In the genomic region with DNA sequence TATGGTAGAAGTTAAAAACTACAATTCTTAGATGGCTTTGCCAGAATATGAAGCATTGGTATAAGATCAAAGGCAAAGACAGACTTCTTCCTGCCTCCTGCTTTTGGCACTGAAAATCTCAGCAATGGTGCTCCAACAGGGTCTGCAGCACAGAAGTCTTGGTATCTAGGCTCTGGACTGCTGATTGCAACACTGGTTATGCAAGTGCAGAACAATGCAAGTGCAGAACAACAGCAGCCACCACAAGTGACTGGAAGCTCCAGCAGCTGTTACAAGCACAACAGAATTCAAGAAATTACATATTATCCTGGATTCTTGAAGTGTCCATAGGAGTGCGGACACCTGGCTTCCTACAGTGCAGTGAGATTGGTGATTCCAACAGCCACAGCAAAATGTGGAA, we compare ENCODE assay signal across 18 cellular contexts. TPM values are rescaled to one million over a fixed set of nuclear protein-coding genes. Genes with fewer than 3 reads are reported as not detected.
DNase-seq lines count a peak whose midpoint lies in the region; ATAC-seq and TF ChIP-seq lines count a peak whose summit lies in the region.
"Had no signal": no experiment of that assay in that cellular context is flagged by ENCODE, and none has a peak within 500 bp of the region (broad histone marks: within the 10 kb centered on the region; RNA-seq: fewer than 3 reads in every experiment).

No MANE protein-coding gene starts in this region.

- H3K27ac ChIP-seq in GM23248 = no peak overlapping the region
- H3K27ac ChIP-seq in left ventricle myocardium inferior (replicated peaks) = peak overlapping the region; percentile 7
- no peak overlapping the region for H3K27ac ChIP-seq in PC-3 (ENCODE audit: low read length)
- H3K27ac ChIP-seq: thoracic aorta had no signal

- TF ChIP-seq CTCF in left ventricle myocardium inferior (IDR thresholded peaks at IDR 0.05; ENCODE audit: borderline replicate concordance) = no peak
- TF ChIP-seq CTCF in PC-3 (conservative IDR thresholded peaks at IDR 0.05; ENCODE audit: low read depth, low read length) = no peak

- BruUV-seq in PC-3 (replicated peaks; lab: Mats Ljungman, UMichigan) = no TSS peak

- no peaks in the 10 kb centered on the region for H3K9me3 ChIP-seq in GM23248 (ENCODE audit: low read depth)
- H3K9me3 ChIP-seq in left ventricle myocardium inferior (replicated peaks) = peaks cover 8% of the 10 kb centered on the region
- H3K9me3 ChIP-seq in PC-3 (ENCODE audit: low read length) = no peaks in the 10 kb centered on the region

- H3K4me1 ChIP-seq in GM23248 (ENCODE audit: insufficient read depth) (peaks cover 13% of the 10 kb centered on the region), left ventricle myocardium inferior (peaks cover 42% of the 10 kb centered on the region), PC-3 (ENCODE audit: insufficient read depth, low read length) (peaks cover 5% of the 10 kb centered on the region)

- 100% methylated on average over 1 of the region's 1 CpG for WGBS in GM23248 (ENCODE audit: low coverage in 1 of 2, low lambda C conversion rate in 2 of 2, missing lambda C conversion rate in 2 of 2), 2 experiments

- H3K36me3 ChIP-seq in GM23248 (ENCODE audit: low read depth) (no peaks in the 10 kb centered on the region), left ventricle myocardium inferior (peaks cover 2% of the 10 kb centered on the region), PC-3 (ENCODE audit: low read depth, low read length) (no peaks in the 10 kb centered on the region)
- H3K36me3 ChIP-seq: thoracic aorta had no signal

- DNase-seq in GM23248 (peak; percentile 38), amniotic epithelial cell (ENCODE audit: low read depth) (peak; percentile 78), left ventricle myocardium inferior (no peak), sciatic nerve (ENCODE audit: low spot score) (no peak), PC-3 (no peak), HK-2 (ENCODE audit: unreplicated experiment) (no peak)
- DNase-seq: activated CD4-positive, alpha-beta T cell treated with anti-CD3 and anti-CD28 coated beads, Interleukin-2, amount 50 U/mL, for 4 hours; activated naive CD8-positive, alpha-beta T cell treated with anti-CD3 and anti-CD28 coated beads for 36 hours; DMS79 treated with DMSO at 0.1 percent for 48 hours; HFFc6; NCI-H1092; NCI-H2107; NCI-H748 treated with DMSO at 0.1 percent for 48 hours; stimulated activated CD4-positive, alpha-beta T cell treated with anti-CD3 and anti-CD28 coated beads, Interleukin-4, amount 100 ng/mL, for 1 hour; stimulated activated CD8-positive, alpha-beta memory T cell treated with anti-CD3 and anti-CD28 coated beads, Interleukin-4, amount 100 ng/mL, for 48 hours had no signal

- H3K9ac ChIP-seq in GM23248 (no peak overlapping the region), PC-3 (ENCODE audit: low read length) (no peak overlapping the region)

- intact Hi-C loops in left ventricle myocardium inferior (cut with micrococcal nuclease) = no loop called here
- intact Hi-C loops in sciatic nerve (cut with DNase I) = no loop called here
- intact Hi-C loops in PC-3 (cut with micrococcal nuclease) = no loop called here

- no peak overlapping the region for H2AFZ ChIP-seq in GM23248
- H2AFZ ChIP-seq in PC-3 (ENCODE audit: low read length) = no peak overlapping the region

- H3K4me3 ChIP-seq in GM23248 (no peak overlapping the region), left ventricle myocardium inferior (no peak overlapping the region), PC-3 (ENCODE audit: low read length) (no peak overlapping the region)
- H3K4me3 ChIP-seq: thoracic aorta had no signal

- ATAC-seq in sciatic nerve (peak; percentile 61), HG03095 (IDR thresholded peaks at IDR 0.05; ENCODE audit: unreplicated experiment) (no peak), PC-3 (no peak)
- ATAC-seq: Panc1 had no signal

- POLR2A ChIA-PET in PC-3 (lab: Charles Lee; ENCODE audit: unreplicated experiment) = no interaction called here

- CTCF ChIA-PET in PC-3 (lab: Charles Lee) = no interaction called here

- H3K27me3 ChIP-seq in GM23248 (replicated peaks; ENCODE audit: insufficient read depth) (no peaks in the 10 kb centered on the region), left ventricle myocardium inferior (ENCODE audit: low read depth) (no peaks in the 10 kb centered on the region), PC-3 (ENCODE audit: low read length) (no peaks in the 10 kb centered on the region)

- H3K4me2 ChIP-seq in GM23248 (ENCODE audit: unreplicated experiment) (no peak overlapping the region), PC-3 (ENCODE audit: low read length) (no peak overlapping the region)

- no peaks in the 10 kb centered on the region for H4K20me1 ChIP-seq in GM23248 (ENCODE audit: insufficient read depth)
- H4K20me1 ChIP-seq in PC-3 (ENCODE audit: low read length) = no peaks in the 10 kb centered on the region

- no peaks in the 10 kb centered on the region for H3K9me2 ChIP-seq in GM23248 (ENCODE audit: insufficient read depth)
- no peaks in the 10 kb centered on the region for H3K9me2 ChIP-seq in PC-3 (replicated peaks; ENCODE audit: low read length)

- no peaks in the 10 kb centered on the region for H3K79me2 ChIP-seq in GM23248 (ENCODE audit: insufficient read depth)
- H3K79me2 ChIP-seq in PC-3 (ENCODE audit: low read length) = no peaks in the 10 kb centered on the region

- in situ Hi-C loops in GM23248 (cut with MboI) = no loop called here

- H3F3A ChIP-seq in GM23248 (ENCODE audit: insufficient read depth) (no peaks in the 10 kb centered on the region), PC-3 (ENCODE audit: low read length, unreplicated experiment) (no peaks in the 10 kb centered on the region)

RNA-seq across cellular contexts. Expression of a gene that starts 33.7 kb away (rescaled TPM):
- 6.3 and 9.2 TPM in 2 replicates for total RNA-seq in GM23248 (2014; rRNA removed; shearing (Covaris generic))
- polyA plus RNA-seq in GM23248 (2016; fragmentation: Nextera tagmentation; extraction: Ambion mirVana) = 10.5 and 12.2 TPM in 2 replicates
- total RNA-seq in left ventricle myocardium inferior (62.0 TPM), sciatic nerve (145 TPM), PC-3 (2014; rRNA removed) (1.3 and 3.7 TPM in 2 replicates)

Comparison
In these comparisons a context has a peak if more than half of its experiments do, and no peak if none do; other contexts are left out.
1. DNase-seq: peak in GM23248 (single experiment) and amniotic epithelial cell (single experiment); none in left ventricle myocardium inferior (single experiment), sciatic nerve (single experiment), PC-3 (single experiment) and HK-2 (single experiment).